ENCODE assay signal across 8 cellular contexts in the genomic region with DNA sequence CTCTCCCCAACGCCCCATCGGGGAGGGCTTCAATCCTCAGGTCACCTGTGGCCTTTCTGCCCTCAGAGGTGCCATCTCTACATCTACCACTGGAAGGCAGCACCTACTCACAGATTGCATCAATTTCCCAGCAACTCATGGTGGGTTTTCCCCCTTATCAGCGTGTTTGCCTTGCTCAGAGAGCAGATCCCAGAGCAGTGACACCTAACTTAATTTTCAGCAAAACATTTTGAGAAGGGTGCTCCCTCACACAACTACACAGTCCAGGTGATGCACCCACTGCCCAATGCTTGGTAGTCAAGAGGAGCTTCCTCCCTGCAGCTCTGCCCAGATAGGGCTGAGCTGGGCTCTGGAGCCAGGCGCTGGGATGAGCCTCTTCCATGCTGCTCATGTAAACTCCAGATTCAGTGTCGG. TPM values are rescaled to one million over a fixed set of nuclear protein-coding genes. Genes with fewer than 3 reads are reported as not detected.
A peak's percentile ranks its signal among the peaks of the same experiment; 100 is the strongest.
DNase-seq lines count a peak whose midpoint lies in the region; ATAC-seq and TF ChIP-seq lines count a peak whose summit lies in the region.

No MANE protein-coding gene starts in this region.

- no peaks in the 10 kb centered on the region for H3K27me3 Mint-ChIP-seq in GM23338 (ENCODE audit: insufficient read depth, low read depth, poor library complexity)
- H3K27me3 Mint-ChIP-seq in naive thymus-derived CD8-positive, alpha-beta T cell = peaks cover 6 to 29% (median 15%) of the 10 kb centered on the region in 5 donors

- peaks cover 9% of the 10 kb centered on the region for H3K4me1 Mint-ChIP-seq in GM23338
- H3K4me1 Mint-ChIP-seq in naive thymus-derived CD8-positive, alpha-beta T cell = no peaks in the 10 kb centered on the region

- peak overlapping the region; percentile 62 for H3K4me2 ChIP-seq in GM23338
- no peak overlapping the region for H3K4me2 ChIP-seq in MM.1S (ENCODE audit: low read depth, low read length)

- no peaks in the 10 kb centered on the region for H3F3A ChIP-seq in GM23338 (replicated peaks; ENCODE audit: low read depth)
- H3F3A ChIP-seq in MM.1S (ENCODE audit: insufficient read depth, low read length) = no peaks in the 10 kb centered on the region

- DNase-seq in DMS 273 (lab: John Stamatoyannopoulos, UW; ENCODE audit: unreplicated experiment) = peak; percentile 64
- DNase-seq in DMS 273 treated with DMSO at 0.1 percent for 48 hours (lab: John Stamatoyannopoulos, UW) = no peak
- DNase-seq in GM23338 (ENCODE audit: low spot score) = peak; percentile 85
- DNase-seq in MM.1S = no peak
- DNase-seq in naive thymus-derived CD8-positive, alpha-beta T cell = no peak
- DNase-seq in coronary artery (ENCODE audit: low spot score) = no peak
- no peak for DNase-seq in C1 segment of cervical spinal cord (lab: John Stamatoyannopoulos, UW)

- ATAC-seq in GM23338 = peak; percentile 97
- no peak for ATAC-seq in naive thymus-derived CD8-positive, alpha-beta T cell

- H3K9ac ChIP-seq in MM.1S (ENCODE audit: low read length) (no peak overlapping the region), iPS-20b (ENCODE audit: low read depth, low read length) (peak overlapping the region; percentile 40; the same call in 1 of the 2 replicates)

- H3K36me3 ChIP-seq in GM23338 (ENCODE audit: insufficient read depth) (no peaks in the 10 kb centered on the region), MM.1S (replicated peaks; ENCODE audit: insufficient read depth, low read length) (no peaks in the 10 kb centered on the region), iPS-20b (ENCODE audit: insufficient read depth, low read depth, low read length) (no peaks in the 10 kb centered on the region)

- H3K9me3 ChIP-seq in MM.1S (replicated peaks; ENCODE audit: insufficient read depth, low read length) (no peaks in the 10 kb centered on the region), iPS-20b (ENCODE audit: insufficient read depth, low read depth, low read length) (no peaks in the 10 kb centered on the region)

- H3K4me1 ChIP-seq in GM23338 (ENCODE audit: insufficient read depth) = no peaks in the 10 kb centered on the region
- no peaks in the 10 kb centered on the region for H3K4me1 ChIP-seq in MM.1S (ENCODE audit: low read length)
- H3K4me1 ChIP-seq in iPS-20b (ENCODE audit: insufficient read depth, low read length) = peaks cover 5% of the 10 kb centered on the region; the same call in 1 of the 2 replicates

- peak overlapping the region; percentile 36; the same call in 2 of the 3 replicates for H3K4me3 Mint-ChIP-seq in GM23338
- no peak overlapping the region for H3K4me3 Mint-ChIP-seq in naive thymus-derived CD8-positive, alpha-beta T cell

- H3K36me3 Mint-ChIP-seq in GM23338 (ENCODE audit: low read depth) = no peaks in the 10 kb centered on the region
- H3K36me3 Mint-ChIP-seq in naive thymus-derived CD8-positive, alpha-beta T cell = no peaks in the 10 kb centered on the region

- H3K27me3 ChIP-seq in GM23338 (ENCODE audit: insufficient read depth) = no peaks in the 10 kb centered on the region
- H3K27me3 ChIP-seq in MM.1S (replicated peaks; ENCODE audit: insufficient read depth, low read length) = no peaks in the 10 kb centered on the region
- no peaks in the 10 kb centered on the region for H3K27me3 ChIP-seq in iPS-20b (ENCODE audit: insufficient read depth, low read length)

- 0 out of 2 replicates have a peak overlapping the region, but pooled peaks have one; percentile 27 for H3K27ac Mint-ChIP-seq in GM23338
- H3K27ac Mint-ChIP-seq in naive thymus-derived CD8-positive, alpha-beta T cell = no peak overlapping the region

- 0 out of 2 replicates have a peak, but pooled peaks cover 4% of the 10 kb centered on the region for H3K9me2 ChIP-seq in GM23338 (ENCODE audit: insufficient read depth)
- H3K9me2 ChIP-seq in MM.1S (replicated peaks; ENCODE audit: insufficient read depth, low read length) = no peaks in the 10 kb centered on the region

- H4K20me1 ChIP-seq in GM23338 (replicated peaks; ENCODE audit: insufficient read depth) = no peaks in the 10 kb centered on the region
- H4K20me1 ChIP-seq in MM.1S (ENCODE audit: insufficient read depth, low read length) = no peaks in the 10 kb centered on the region

- POLR2A ChIA-PET in naive thymus-derived CD8-positive, alpha-beta T cell (lab: Charles Lee) = no interaction called here

- H2AFZ ChIP-seq in GM23338 (peak overlapping the region; percentile 82; the same call in 1 of the 2 replicates), MM.1S (ENCODE audit: low read length) (no peak overlapping the region)

- H3K4me3 ChIP-seq in GM23338 (no peak overlapping the region), MM.1S (ENCODE audit: low read length) (no peak overlapping the region), iPS-20b (ENCODE audit: low read length) (peak overlapping the region; percentile 44; the same call in 1 of the 2 replicates), coronary artery (no peak overlapping the region)

- TF ChIP-seq CTCF in GM23338 (conservative IDR thresholded peaks at IDR 0.05; ENCODE audit: low read depth in 2 of 2) (peak; percentile 89 to 98), MM.1S (IDR thresholded peaks at IDR 0.05; ENCODE audit: low read length) (peak; percentile 62), coronary artery (IDR thresholded peaks at IDR 0.05) (no peak)

- H3K9me3 Mint-ChIP-seq in GM23338 = peaks cover 4% of the 10 kb centered on the region; the same call in 1 of the 3 replicates
- H3K9me3 Mint-ChIP-seq in naive thymus-derived CD8-positive, alpha-beta T cell = peaks cover 0 to 13% (median 4%) of the 10 kb centered on the region in 9 donors

- no peaks in the 10 kb centered on the region for H3K79me2 ChIP-seq in GM23338 (replicated peaks; ENCODE audit: insufficient read depth)
- no peaks in the 10 kb centered on the region for H3K79me2 ChIP-seq in MM.1S (ENCODE audit: low read length)

- H3K27ac ChIP-seq in GM23338 (ENCODE audit: low read depth) (no peak overlapping the region), MM.1S (ENCODE audit: low read length) (no peak overlapping the region), iPS-20b (ENCODE audit: low read length) (no peak overlapping the region), coronary artery (no peak overlapping the region)

TF ChIP-seq in GM23338, 12 proteins besides CTCF, POLR2A, EP300 and RAD21 (continues in another document):
- TF ChIP-seq EZH2 (IDR thresholded peaks at IDR 0.05; ENCODE audit: low read depth, unreplicated experiment) = no peak
- TF ChIP-seq POLR2AphosphoS5 (IDR thresholded peaks at IDR 0.05; ENCODE audit: low read depth) = no peak
- no peak for TF ChIP-seq ZNF462 (CRISPR knock-in tag; IDR thresholded peaks at IDR 0.05)

RNA-seq across cellular contexts. Expression of gene PLG, which starts 48.2 kb away (rescaled TPM):
- not detected in 2 replicates for total RNA-seq in GM23338 (2014; rRNA removed; shearing (Covaris generic))
- polyA plus RNA-seq in GM23338 (2016; fragmentation: Nextera tagmentation; extraction: Ambion mirVana) = not detected in 2 replicates
- under 1 TPM in 1 of 2 experiments, not detected in 1; 0.47 TPM for total RNA-seq in naive thymus-derived CD8-positive, alpha-beta T cell
- not detected for polyA plus RNA-seq in naive thymus-derived CD8-positive, alpha-beta T cell

Comparison
In these comparisons a context has a peak if more than half of its experiments do, and no peak if none do; other contexts are left out.
1. DNase-seq: peak in DMS 273 (single experiment) and GM23338 (single experiment); none in DMS 273 treated with DMSO at 0.1 percent for 48 hours (single experiment), MM.1S (single experiment), naive thymus-derived CD8-positive, alpha-beta T cell (0 of 10), coronary artery (single experiment) and C1 segment of cervical spinal cord (0 of 14).